Comparison of ENCODE assay signal across 1 cellular context in the genomic region with DNA sequence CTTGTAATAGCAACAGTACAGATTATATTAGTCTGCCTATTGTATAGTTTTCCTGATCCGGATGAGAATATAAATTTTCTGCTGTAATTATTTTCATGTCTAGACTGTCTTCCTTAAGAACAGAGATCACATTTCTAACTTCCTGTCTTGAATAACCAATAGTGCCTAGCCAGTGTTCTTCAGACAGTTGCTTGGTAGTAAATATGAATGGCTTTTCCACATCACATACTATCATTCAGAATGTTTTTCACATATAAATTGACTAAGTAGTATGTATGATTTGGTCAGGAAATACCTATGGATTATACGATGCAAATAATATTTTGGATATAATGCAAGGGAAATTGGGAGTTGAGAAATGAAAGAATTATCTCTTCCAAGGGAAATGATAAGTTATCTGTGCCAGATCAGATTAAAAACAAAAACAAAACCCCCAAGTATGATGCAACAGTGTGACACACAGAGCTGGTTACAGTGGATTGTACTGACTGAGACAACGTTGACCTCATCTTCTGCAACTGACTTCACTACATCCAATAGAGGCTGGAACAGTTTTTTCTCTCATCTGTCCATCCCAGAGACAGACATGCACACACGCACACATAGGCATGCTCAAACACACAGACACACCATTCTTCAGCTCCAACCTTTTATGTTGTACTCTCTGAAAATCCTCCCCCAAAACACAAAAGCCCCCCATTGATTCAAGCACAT.
TF ChIP-seq lines count a peak whose summit lies in the region.

No MANE protein-coding gene starts in this region.

TF ChIP-seq in K562, 482 proteins besides CTCF, POLR2A, EP300 and RAD21 (continued from another document and continues in another):
- TF ChIP-seq ARID4B (CRISPR knock-in tag; IDR thresholded peaks at IDR 0.05) (no peak), ELF4 (CRISPR knock-in tag; IDR thresholded peaks at IDR 0.05) (no peak), MXI1 (IDR thresholded peaks at IDR 0.05; ENCODE audit: low read depth, low read length) (no peak), SMARCC2 (IDR thresholded peaks at IDR 0.05; ENCODE audit: low read depth) (no peak; the same call in 1 of the 2 replicates), CEBPB (tag; IDR thresholded peaks at IDR 0.05) (peak; percentile 89), SMC3 (conservative IDR thresholded peaks at IDR 0.05; ENCODE audit: insufficient read depth, low read depth, low read length) (no peak), ZNF174 (CRISPR knock-in tag; IDR thresholded peaks at IDR 0.05) (no peak), NRF1 (conservative IDR thresholded peaks at IDR 0.05 in 1 of 2, IDR thresholded peaks at IDR 0.05 in 1 of 2) (0 out of 4 replicates have a peak, but pooled peaks have one; percentile 28 to 30), DPF2 (IDR thresholded peaks at IDR 0.05) (peak; percentile 54; the same call in 1 of the 2 replicates), TAF1 (IDR thresholded peaks at IDR 0.05; ENCODE audit: control insufficient read depth, extremely low read depth, insufficient read depth, low read length, severe bottlenecking) (no peak), GATAD2A (IDR thresholded peaks at IDR 0.05) (no peak), CBFA2T2 (conservative IDR thresholded peaks at IDR 0.05) (no peak), YY1 (IDR thresholded peaks at IDR 0.05; ENCODE audit: borderline replicate concordance in 1 of 3, control insufficient read depth in 1 of 3, extremely low read depth in 1 of 3, insufficient read depth in 3 of 3, insufficient read length in 1 of 3, insufficient replicate concordance in 2 of 3, low read depth in 1 of 3, low read length in 2 of 3) (no peak), ELF1 (tag; IDR thresholded peaks at IDR 0.05) (no peak), MTA1 (IDR thresholded peaks at IDR 0.05; ENCODE audit: borderline replicate concordance) (peak; percentile 77; the same call in 1 of the 2 replicates), OTX1 (CRISPR knock-in tag; IDR thresholded peaks at IDR 0.05) (no peak), ZNF639 (CRISPR knock-in tag; conservative IDR thresholded peaks at IDR 0.05 in 1 of 2, IDR thresholded peaks at IDR 0.05 in 1 of 2) (no peak), NFIC (IDR thresholded peaks at IDR 0.05) (no peak), ZNF324 (CRISPR knock-in tag; IDR thresholded peaks at IDR 0.05) (0 out of 2 replicates have a peak, but pooled peaks have one; percentile 5), ZFP1 (CRISPR knock-in tag; IDR thresholded peaks at IDR 0.05) (no peak), ZBTB1 (CRISPR knock-in tag; IDR thresholded peaks at IDR 0.05; ENCODE audit: borderline replicate concordance, low read depth) (no peak), IFI16 (CRISPR knock-in tag; IDR thresholded peaks at IDR 0.05) (no peak), IRF1 (CRISPR knock-in tag; IDR thresholded peaks at IDR 0.05; ENCODE audit: borderline replicate concordance) (no peak), TRIM24 (IDR thresholded peaks at IDR 0.05) (peak; percentile 96 to 98), GATAD2B (IDR thresholded peaks at IDR 0.05; ENCODE audit: borderline replicate concordance) (no peak), ZNF696 (CRISPR knock-in tag; conservative IDR thresholded peaks at IDR 0.05) (no peak), RBFOX2 (IDR thresholded peaks at IDR 0.05; ENCODE audit: low read depth, low read length) (no peak), ZNF75A (CRISPR knock-in tag; IDR thresholded peaks at IDR 0.05) (no peak), CBX8 (IDR thresholded peaks at IDR 0.05; ENCODE audit: borderline replicate concordance, extremely low read depth, low read depth, low read length, poor library complexity, severe bottlenecking) (no peak), RCOR1 (IDR thresholded peaks at IDR 0.05; ENCODE audit: borderline replicate concordance in 1 of 2, low read depth in 2 of 2, low read length in 2 of 2) (peak in 1 of 2 experiments; percentile 54; a peak in 1 of 4 replicates), ZC3H11A (IDR thresholded peaks at IDR 0.05; ENCODE audit: low read depth, low read length) (no peak), MYNN (IDR thresholded peaks at IDR 0.05) (no peak), MYNN (CRISPR knock-in tag; IDR thresholded peaks at IDR 0.05) (no peak), SRSF7 (optimal IDR thresholded peaks at IDR 0.05; ENCODE audit: low read depth, low read length) (no peak), ATF1 (CRISPR knock-in tag; IDR thresholded peaks at IDR 0.05) (no peak), ATF1 (tag; IDR thresholded peaks at IDR 0.05) (peak; percentile 17; the same call in 1 of the 2 replicates), JUNB (CRISPR knock-in tag; conservative IDR thresholded peaks at IDR 0.05) (peak; percentile 71)
- TF ChIP-seq, protein P1, sequence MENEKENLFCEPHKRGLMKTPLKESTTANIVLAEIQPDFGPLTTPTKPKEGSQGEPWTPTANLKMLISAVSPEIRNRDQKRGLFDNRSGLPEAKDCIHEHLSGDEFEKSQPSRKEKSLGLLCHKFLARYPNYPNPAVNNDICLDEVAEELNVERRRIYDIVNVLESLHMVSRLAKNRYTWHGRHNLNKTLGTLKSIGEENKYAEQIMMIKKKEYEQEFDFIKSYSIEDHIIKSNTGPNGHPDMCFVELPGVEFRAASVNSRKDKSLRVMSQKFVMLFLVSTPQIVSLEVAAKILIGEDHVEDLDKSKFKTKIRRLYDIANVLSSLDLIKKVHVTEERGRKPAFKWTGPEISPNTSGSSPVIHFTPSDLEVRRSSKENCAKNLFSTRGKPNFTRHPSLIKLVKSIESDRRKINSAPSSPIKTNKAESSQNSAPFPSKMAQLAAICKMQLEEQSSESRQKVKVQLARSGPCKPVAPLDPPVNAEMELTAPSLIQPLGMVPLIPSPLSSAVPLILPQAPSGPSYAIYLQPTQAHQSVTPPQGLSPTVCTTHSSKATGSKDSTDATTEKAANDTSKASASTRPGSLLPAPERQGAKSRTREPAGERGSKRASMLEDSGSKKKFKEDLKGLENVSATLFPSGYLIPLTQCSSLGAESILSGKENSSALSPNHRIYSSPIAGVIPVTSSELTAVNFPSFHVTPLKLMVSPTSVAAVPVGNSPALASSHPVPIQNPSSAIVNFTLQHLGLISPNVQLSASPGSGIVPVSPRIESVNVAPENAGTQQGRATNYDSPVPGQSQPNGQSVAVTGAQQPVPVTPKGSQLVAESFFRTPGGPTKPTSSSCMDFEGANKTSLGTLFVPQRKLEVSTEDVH (IDR thresholded peaks at IDR 0.05; ENCODE audit: low read depth, partially characterized antibody), result peak; percentile 21
- TF ChIP-seq, protein P2, sequence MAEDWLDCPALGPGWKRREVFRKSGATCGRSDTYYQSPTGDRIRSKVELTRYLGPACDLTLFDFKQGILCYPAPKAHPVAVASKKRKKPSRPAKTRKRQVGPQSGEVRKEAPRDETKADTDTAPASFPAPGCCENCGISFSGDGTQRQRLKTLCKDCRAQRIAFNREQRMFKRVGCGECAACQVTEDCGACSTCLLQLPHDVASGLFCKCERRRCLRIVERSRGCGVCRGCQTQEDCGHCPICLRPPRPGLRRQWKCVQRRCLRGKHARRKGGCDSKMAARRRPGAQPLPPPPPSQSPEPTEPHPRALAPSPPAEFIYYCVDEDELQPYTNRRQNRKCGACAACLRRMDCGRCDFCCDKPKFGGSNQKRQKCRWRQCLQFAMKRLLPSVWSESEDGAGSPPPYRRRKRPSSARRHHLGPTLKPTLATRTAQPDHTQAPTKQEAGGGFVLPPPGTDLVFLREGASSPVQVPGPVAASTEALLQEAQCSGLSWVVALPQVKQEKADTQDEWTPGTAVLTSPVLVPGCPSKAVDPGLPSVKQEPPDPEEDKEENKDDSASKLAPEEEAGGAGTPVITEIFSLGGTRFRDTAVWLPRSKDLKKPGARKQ (CRISPR knock-in tag; IDR thresholded peaks at IDR 0.05), result no peak
- TF ChIP-seq, protein P3, sequence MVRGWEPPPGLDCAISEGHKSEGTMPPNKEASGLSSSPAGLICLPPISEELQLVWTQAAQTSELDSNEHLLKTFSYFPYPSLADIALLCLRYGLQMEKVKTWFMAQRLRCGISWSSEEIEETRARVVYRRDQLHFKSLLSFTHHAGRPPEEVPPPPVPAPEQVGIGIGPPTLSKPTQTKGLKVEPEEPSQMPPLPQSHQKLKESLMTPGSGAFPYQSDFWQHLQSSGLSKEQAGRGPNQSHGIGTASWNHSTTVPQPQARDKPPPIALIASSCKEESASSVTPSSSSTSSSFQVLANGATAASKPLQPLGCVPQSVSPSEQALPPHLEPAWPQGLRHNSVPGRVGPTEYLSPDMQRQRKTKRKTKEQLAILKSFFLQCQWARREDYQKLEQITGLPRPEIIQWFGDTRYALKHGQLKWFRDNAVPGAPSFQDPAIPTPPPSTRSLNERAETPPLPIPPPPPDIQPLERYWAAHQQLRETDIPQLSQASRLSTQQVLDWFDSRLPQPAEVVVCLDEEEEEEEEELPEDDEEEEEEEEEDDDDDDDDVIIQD (CRISPR knock-in tag; IDR thresholded peaks at IDR 0.05), result no peak
- TF ChIP-seq, protein P4, sequence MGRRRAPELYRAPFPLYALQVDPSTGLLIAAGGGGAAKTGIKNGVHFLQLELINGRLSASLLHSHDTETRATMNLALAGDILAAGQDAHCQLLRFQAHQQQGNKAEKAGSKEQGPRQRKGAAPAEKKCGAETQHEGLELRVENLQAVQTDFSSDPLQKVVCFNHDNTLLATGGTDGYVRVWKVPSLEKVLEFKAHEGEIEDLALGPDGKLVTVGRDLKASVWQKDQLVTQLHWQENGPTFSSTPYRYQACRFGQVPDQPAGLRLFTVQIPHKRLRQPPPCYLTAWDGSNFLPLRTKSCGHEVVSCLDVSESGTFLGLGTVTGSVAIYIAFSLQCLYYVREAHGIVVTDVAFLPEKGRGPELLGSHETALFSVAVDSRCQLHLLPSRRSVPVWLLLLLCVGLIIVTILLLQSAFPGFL (CRISPR knock-in tag; IDR thresholded peaks at IDR 0.05), result no peak
- TF ChIP-seq, protein P5, sequence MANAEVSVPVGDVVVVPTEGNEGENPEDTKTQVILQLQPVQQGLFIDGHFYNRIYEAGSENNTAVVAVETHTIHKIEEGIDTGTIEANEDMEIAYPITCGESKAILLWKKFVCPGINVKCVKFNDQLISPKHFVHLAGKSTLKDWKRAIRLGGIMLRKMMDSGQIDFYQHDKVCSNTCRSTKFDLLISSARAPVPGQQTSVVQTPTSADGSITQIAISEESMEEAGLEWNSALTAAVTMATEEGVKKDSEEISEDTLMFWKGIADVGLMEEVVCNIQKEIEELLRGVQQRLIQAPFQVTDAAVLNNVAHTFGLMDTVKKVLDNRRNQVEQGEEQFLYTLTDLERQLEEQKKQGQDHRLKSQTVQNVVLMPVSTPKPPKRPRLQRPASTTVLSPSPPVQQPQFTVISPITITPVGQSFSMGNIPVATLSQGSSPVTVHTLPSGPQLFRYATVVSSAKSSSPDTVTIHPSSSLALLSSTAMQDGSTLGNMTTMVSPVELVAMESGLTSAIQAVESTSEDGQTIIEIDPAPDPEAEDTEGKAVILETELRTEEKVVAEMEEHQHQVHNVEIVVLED (CRISPR knock-in tag; IDR thresholded peaks at IDR 0.05), result peak; percentile 27; the same call in 1 of the 2 replicates
- TF ChIP-seq, protein P6, sequence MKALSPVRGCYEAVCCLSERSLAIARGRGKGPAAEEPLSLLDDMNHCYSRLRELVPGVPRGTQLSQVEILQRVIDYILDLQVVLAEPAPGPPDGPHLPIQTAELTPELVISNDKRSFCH (CRISPR knock-in tag; IDR thresholded peaks at IDR 0.05), result no peak
- TF ChIP-seq, protein P6 (tag; IDR thresholded peaks at IDR 0.05), result no peak
